23 cellular contexts compared by ENCODE assay signal in genomic region chr1:58283380-58284338, GRCh38.
"Had no signal": no experiment of that assay in that cellular context is flagged by ENCODE, and none has a peak within 500 bp of the region (broad histone marks: within the 10 kb centered on the region; RNA-seq: fewer than 3 reads in every experiment).

No MANE protein-coding gene starts in this region.

- H3K27ac ChIP-seq: breast epithelium, colonic mucosa, epithelial cell of prostate, pancreas, psoas muscle, right atrium auricular region, suprapubic skin, tibial nerve, WERI-Rb-1 had no signal

- H3K4me1 Mint-ChIP-seq: activated naive CD8-positive, alpha-beta T cell treated with anti-CD3 and anti-CD28 coated beads, Interleukin-2, amount 10 ng/mL, durations not matched to agents 7 days and 5 days; immature natural killer cell; memory B cell; nephron; T-cell had no signal

- DNase-seq: activated CD4-positive, alpha-beta T cell treated with anti-CD3 and anti-CD28 coated beads for 1 hour; activated effector memory CD4-positive, alpha-beta T cell treated with Interleukin-2 at 50 U/mL for 16 hours; activated naive CD4-positive, alpha-beta T cell treated with anti-CD3 and anti-CD28 coated beads for 36 hours; activated naive CD8-positive, alpha-beta T cell treated with anti-CD3 and anti-CD28 coated beads, Interleukin-2, amount 10 ng/mL, durations not matched to agents 7 days and 5 days; activated T-cell treated with anti-CD3 and anti-CD28 coated beads, Interleukin-2, amount 50 U/mL, for 72 hours; amniotic stem cell; colonic mucosa; foreskin melanocyte; immature natural killer cell; kidney glomerular epithelial cell; pancreas; psoas muscle; T-cell; WERI-Rb-1 had no signal

- H3K36me3 ChIP-seq: breast epithelium, colonic mucosa, pancreas, right atrium auricular region, suprapubic skin, WERI-Rb-1 had no signal

- H3K4me3 ChIP-seq: breast epithelium, colonic mucosa, pancreas, psoas muscle, right atrium auricular region, suprapubic skin, tibial nerve had no signal

- ATAC-seq: pancreas, psoas muscle, T-cell had no signal

- H3K9me3 ChIP-seq: breast epithelium, colonic mucosa, pancreas, psoas muscle, right atrium auricular region, suprapubic skin, tibial nerve had no signal

- H3K27me3 ChIP-seq: breast epithelium, colonic mucosa, pancreas, right atrium auricular region, suprapubic skin, tibial nerve had no signal

- H3K9me3 Mint-ChIP-seq: activated naive CD8-positive, alpha-beta T cell treated with anti-CD3 and anti-CD28 coated beads, Interleukin-2, amount 10 ng/mL, durations not matched to agents 7 days and 5 days; immature natural killer cell; nephron; stimulated activated naive CD8-positive, alpha-beta T cell treated with anti-CD3 and anti-CD28 coated beads, Interleukin-15, Interleukin-2, amounts not matched to agents 100 ng/mL and 50 ng/mL, for 24 hours; T-helper 2 cell treated with Interferon-gamma antibody and Interleukin-4, amounts not matched to agents 5 μg/mL and 100 μg/mL, for 36 hours had no signal

- H3K4me3 Mint-ChIP-seq: activated naive CD4-positive, alpha-beta T cell treated with anti-CD3 and anti-CD28 coated beads for 36 hours; activated naive CD8-positive, alpha-beta T cell treated with anti-CD3 and anti-CD28 coated beads, Interleukin-2, amount 10 ng/mL, durations not matched to agents 7 days and 5 days; activated T-cell treated with anti-CD3 and anti-CD28 coated beads, Interleukin-2, amount 50 U/mL, for 72 hours; immature natural killer cell; memory B cell; nephron; stimulated activated naive CD8-positive, alpha-beta T cell treated with anti-CD3 and anti-CD28 coated beads, Interleukin-15, Interleukin-2, amounts not matched to agents 100 ng/mL and 50 ng/mL, for 24 hours; T-cell; T-helper 2 cell treated with Interferon-gamma antibody and Interleukin-4, amounts not matched to agents 5 μg/mL and 100 μg/mL, for 36 hours had no signal

- H3K36me3 Mint-ChIP-seq: activated naive CD8-positive, alpha-beta T cell treated with anti-CD3 and anti-CD28 coated beads, Interleukin-2, amount 10 ng/mL, durations not matched to agents 7 days and 5 days had no signal

- H3K27me3 Mint-ChIP-seq: memory B cell; stimulated activated naive CD8-positive, alpha-beta T cell treated with anti-CD3 and anti-CD28 coated beads, Interleukin-15, Interleukin-2, amounts not matched to agents 100 ng/mL and 50 ng/mL, for 24 hours had no signal

- H3K4me1 ChIP-seq: breast epithelium, colonic mucosa, pancreas, psoas muscle, right atrium auricular region, suprapubic skin, tibial nerve had no signal

- H3K27ac Mint-ChIP-seq: activated naive CD4-positive, alpha-beta T cell treated with anti-CD3 and anti-CD28 coated beads for 36 hours; activated naive CD8-positive, alpha-beta T cell treated with anti-CD3 and anti-CD28 coated beads, Interleukin-2, amount 10 ng/mL, durations not matched to agents 7 days and 5 days; activated T-cell treated with anti-CD3 and anti-CD28 coated beads, Interleukin-2, amount 50 U/mL, for 72 hours; immature natural killer cell; memory B cell; nephron; stimulated activated naive CD8-positive, alpha-beta T cell treated with anti-CD3 and anti-CD28 coated beads, Interleukin-15, Interleukin-2, amounts not matched to agents 100 ng/mL and 50 ng/mL, for 24 hours; T-cell; T-helper 2 cell treated with Interferon-gamma antibody and Interleukin-4, amounts not matched to agents 5 μg/mL and 100 μg/mL, for 36 hours had no signal
